8 cellular contexts compared by ENCODE assay signal in the genomic region with DNA sequence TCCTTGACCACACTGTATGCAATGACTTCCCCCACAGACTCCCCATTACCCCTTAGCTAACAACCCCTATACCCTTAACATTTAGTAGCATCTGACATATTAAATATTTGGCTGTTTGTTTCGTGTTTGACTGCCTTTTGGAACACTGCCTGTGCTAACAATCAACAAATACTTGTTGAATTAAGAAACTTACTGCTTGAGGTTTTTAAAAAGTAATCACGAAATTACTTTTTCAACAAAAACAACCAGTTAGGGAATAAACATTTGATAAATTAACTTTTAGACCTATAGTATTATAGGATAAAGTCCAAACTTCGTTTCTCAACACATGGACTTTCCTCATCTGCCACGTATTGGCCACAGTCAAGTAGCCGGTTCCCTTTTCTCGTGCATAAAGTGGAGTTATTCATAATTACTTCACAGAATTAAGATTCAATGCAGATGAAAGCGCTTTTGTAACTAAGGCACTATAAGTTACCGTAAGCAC. TPM values are rescaled to one million over a fixed set of nuclear protein-coding genes. Genes with fewer than 3 reads are reported as not detected.
DNase-seq lines count a peak whose midpoint lies in the region; ATAC-seq and TF ChIP-seq lines count a peak whose summit lies in the region.

No MANE protein-coding gene starts in this region.

- H3K36me3 Mint-ChIP-seq in activated T-helper 1 cell treated with anti-CD3 and anti-CD28 coated beads, Interleukin-12 subunit alpha, Interleukin-12 subunit beta, Interleukin-2, Interleukin-4 antibody, amounts not matched to agents 30 ng/mL and 10 ng/mL and 1 ng/mL, durations not matched to agents 14 hours and 24 hours and 36 hours (ENCODE audit: low read depth): peaks cover 8% of the 10 kb centered on the region

- no peak for TF ChIP-seq CTCF in right lobe of liver (IDR thresholded peaks at IDR 0.05)

- no peaks in the 10 kb centered on the region for H3K27me3 ChIP-seq in right lobe of liver

- H3K27ac Mint-ChIP-seq in activated T-helper 1 cell treated with anti-CD3 and anti-CD28 coated beads, Interleukin-12 subunit alpha, Interleukin-12 subunit beta, Interleukin-2, Interleukin-4 antibody, amounts not matched to agents 30 ng/mL and 10 ng/mL and 1 ng/mL, durations not matched to agents 14 hours and 24 hours and 36 hours: no peak overlapping the region

- 5% methylated on average over 8 of the region's 8 CpGs for WGBS in right lobe of liver (ENCODE audit: insufficient coverage, low coverage, low lambda C conversion rate, missing lambda C conversion rate)

- ATAC-seq in GM18907 (IDR thresholded peaks at IDR 0.05; ENCODE audit: unreplicated experiment): peak; percentile 15
- peak; percentile 11 for ATAC-seq in HG02884 (IDR thresholded peaks at IDR 0.05; ENCODE audit: unreplicated experiment)
- peak; percentile 3 to 37 (median 12) for ATAC-seq in right lobe of liver

- no peak overlapping the region for H3K27ac ChIP-seq in right lobe of liver

- peaks cover 0 to 9% (median 0%) of the 10 kb centered on the region in 4 donors for H3K4me1 ChIP-seq in right lobe of liver

- H3K4me3 ChIP-seq in right lobe of liver: peak overlapping the region; percentile 80 to 97 (median 80)

- DNase-seq in activated T-helper 1 cell treated with anti-CD3 and anti-CD28 coated beads, Interleukin-12 subunit alpha, Interleukin-12 subunit beta, Interleukin-2, Interleukin-4 antibody, amounts not matched to agents 30 ng/mL and 10 ng/mL and 1 ng/mL, durations not matched to agents 14 hours and 24 hours and 36 hours (ENCODE audit: low spot score): no peak
- DNase-seq in right lobe of liver (no peak), NCI-H187 (lab: John Stamatoyannopoulos, UW) (no peak), hypothalamus (lab: John Stamatoyannopoulos, UW) (no peak), Ammon's horn (ENCODE audit: low spot score) (no peak), HuH-7.5 (ENCODE audit: low spot score) (no peak)

- H3K9me3 ChIP-seq in right lobe of liver: no peaks in the 10 kb centered on the region

- TF ChIP-seq POLR2A in right lobe of liver (IDR thresholded peaks at IDR 0.05): no peak

- H3K4me3 Mint-ChIP-seq in activated T-helper 1 cell treated with anti-CD3 and anti-CD28 coated beads, Interleukin-12 subunit alpha, Interleukin-12 subunit beta, Interleukin-2, Interleukin-4 antibody, amounts not matched to agents 30 ng/mL and 10 ng/mL and 1 ng/mL, durations not matched to agents 14 hours and 24 hours and 36 hours: peak overlapping the region; percentile 88

- H3K27me3 Mint-ChIP-seq in activated T-helper 1 cell treated with anti-CD3 and anti-CD28 coated beads, Interleukin-12 subunit alpha, Interleukin-12 subunit beta, Interleukin-2, Interleukin-4 antibody, amounts not matched to agents 30 ng/mL and 10 ng/mL and 1 ng/mL, durations not matched to agents 14 hours and 24 hours and 36 hours (ENCODE audit: insufficient read depth): no peaks in the 10 kb centered on the region

- intact Hi-C loops in activated T-helper 1 cell treated with anti-CD3 and anti-CD28 coated beads, Interleukin-12 subunit alpha, Interleukin-12 subunit beta, Interleukin-2, Interleukin-4 antibody, amounts not matched to agents 30 ng/mL and 10 ng/mL and 1 ng/mL, durations not matched to agents 14 hours and 24 hours and 36 hours (cut with micrococcal nuclease): loop anchor here (1.0 to 5.0 kb wide), 6 partner anchors 87 to 1441 kb away; a partner anchor contains a TSS
- intact Hi-C loops in right lobe of liver (cut with DNase I): no loop called here

- H3K9me3 Mint-ChIP-seq in activated T-helper 1 cell treated with anti-CD3 and anti-CD28 coated beads, Interleukin-12 subunit alpha, Interleukin-12 subunit beta, Interleukin-2, Interleukin-4 antibody, amounts not matched to agents 30 ng/mL and 10 ng/mL and 1 ng/mL, durations not matched to agents 14 hours and 24 hours and 36 hours: peaks cover 5% of the 10 kb centered on the region

- no peaks in the 10 kb centered on the region for H3K36me3 ChIP-seq in right lobe of liver

- H3K4me1 Mint-ChIP-seq in activated T-helper 1 cell treated with anti-CD3 and anti-CD28 coated beads, Interleukin-12 subunit alpha, Interleukin-12 subunit beta, Interleukin-2, Interleukin-4 antibody, amounts not matched to agents 30 ng/mL and 10 ng/mL and 1 ng/mL, durations not matched to agents 14 hours and 24 hours and 36 hours (ENCODE audit: low read depth): peaks cover 19% of the 10 kb centered on the region

RNA-seq across cellular contexts. Expression of a gene that starts 0.6 kb away (rescaled TPM):
- 10.8 and 15.7 TPM in 2 replicates for total RNA-seq in activated T-helper 1 cell treated with anti-CD3 and anti-CD28 coated beads, Interleukin-12 subunit alpha, Interleukin-12 subunit beta, Interleukin-2, Interleukin-4 antibody, amounts not matched to agents 30 ng/mL and 10 ng/mL and 1 ng/mL, durations not matched to agents 14 hours and 24 hours and 36 hours
- 10 to 100 TPM; 13.2 to 18.6 (median 16.3) TPM for total RNA-seq in right lobe of liver

RNA-seq across cellular contexts. Expression of a gene that starts 25.3 kb away (rescaled TPM):
- total RNA-seq in activated T-helper 1 cell treated with anti-CD3 and anti-CD28 coated beads, Interleukin-12 subunit alpha, Interleukin-12 subunit beta, Interleukin-2, Interleukin-4 antibody, amounts not matched to agents 30 ng/mL and 10 ng/mL and 1 ng/mL, durations not matched to agents 14 hours and 24 hours and 36 hours: not detected in 2 replicates
- not detected for total RNA-seq in right lobe of liver

RNA-seq across cellular contexts. Expression of a gene that starts 45.3 kb away (rescaled TPM):
- total RNA-seq in activated T-helper 1 cell treated with anti-CD3 and anti-CD28 coated beads, Interleukin-12 subunit alpha, Interleukin-12 subunit beta, Interleukin-2, Interleukin-4 antibody, amounts not matched to agents 30 ng/mL and 10 ng/mL and 1 ng/mL, durations not matched to agents 14 hours and 24 hours and 36 hours: not detected in 2 replicates
- not detected for total RNA-seq in right lobe of liver
